8 cellular contexts compared by ENCODE assay signal in the genomic region with DNA sequence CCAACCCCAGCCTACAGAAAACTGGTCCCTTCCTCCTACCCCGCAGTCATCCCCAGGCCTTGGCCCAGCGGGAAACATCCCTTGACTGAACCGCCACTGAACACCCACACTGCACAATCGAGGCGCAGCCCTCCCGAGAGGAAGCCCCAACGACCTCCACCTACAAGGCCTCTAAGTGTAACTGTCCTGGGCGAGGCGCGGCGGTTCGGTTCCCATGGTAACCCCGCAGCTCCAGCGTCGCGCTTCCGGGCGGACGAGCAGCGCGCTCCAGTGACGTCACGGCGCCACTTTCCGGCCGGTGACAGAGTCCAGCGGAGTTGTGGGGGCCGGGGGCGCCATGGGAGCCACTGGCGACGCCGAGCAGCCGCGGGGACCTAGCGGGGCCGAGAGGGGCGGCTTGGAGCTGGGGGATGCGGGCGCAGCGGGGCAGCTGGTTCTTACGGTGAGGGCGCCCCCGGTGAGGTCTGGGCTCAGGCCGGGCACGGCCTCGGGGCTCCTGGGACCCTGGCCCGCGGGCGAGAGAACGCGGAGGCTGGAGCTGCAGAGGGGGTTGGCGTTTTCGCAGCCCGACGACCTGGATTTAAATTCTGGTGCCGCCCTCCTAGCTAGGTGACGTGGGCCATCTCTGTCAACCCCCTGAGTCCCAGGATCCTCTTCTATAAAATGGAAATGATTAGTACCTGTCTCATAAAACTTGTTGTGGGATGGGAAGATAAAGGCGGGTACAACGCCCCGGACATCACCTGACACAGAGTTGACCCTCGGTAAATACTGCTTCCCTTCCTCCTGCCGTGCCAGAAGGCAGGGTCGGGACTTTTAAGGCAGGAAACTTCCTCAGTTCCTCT. TPM values are rescaled to one million over a fixed set of nuclear protein-coding genes. Genes with fewer than 3 reads are reported as not detected.
DNase-seq lines count a peak whose midpoint lies in the region; ATAC-seq and TF ChIP-seq lines count a peak whose summit lies in the region.

TSS of gene DNTTIP1 (plus strand) at position 287 of the 845 bp plus-strand sequence. CDS start at position 338, 51 bp downstream.
TSS of gene WFDC3 (minus strand) at position 216 of the 845 bp plus-strand sequence. CDS start 1,908 bp downstream, outside the sequence.

- H3K4me3 Mint-ChIP-seq in stimulated activated naive CD8-positive, alpha-beta T cell treated with anti-CD3 and anti-CD28 coated beads, Interleukin-15, Interleukin-2, amounts not matched to agents 100 ng/mL and 50 ng/mL, for 24 hours = peak within 1 kb of the TSS; percentile 84

- H3K27ac Mint-ChIP-seq in stimulated activated naive CD8-positive, alpha-beta T cell treated with anti-CD3 and anti-CD28 coated beads, Interleukin-15, Interleukin-2, amounts not matched to agents 100 ng/mL and 50 ng/mL, for 24 hours = peak within 1 kb of the TSS; percentile 95

- H3K9me2 ChIP-seq in DOHH2 (replicated peaks; ENCODE audit: control insufficient read depth, low read length) = no peaks in the 10 kb centered on the region
- no peaks in the 10 kb centered on the region for H3K9me2 ChIP-seq in GM23248 (ENCODE audit: insufficient read depth)
- H3K9me2 ChIP-seq in Loucy (replicated peaks; ENCODE audit: low read depth, low read length) = no peaks in the 10 kb centered on the region
- no peaks in the 10 kb centered on the region for H3K9me2 ChIP-seq in neural cell (ENCODE audit: insufficient read depth, low read length)

- H3K4me1 Mint-ChIP-seq in stimulated activated naive CD8-positive, alpha-beta T cell treated with anti-CD3 and anti-CD28 coated beads, Interleukin-15, Interleukin-2, amounts not matched to agents 100 ng/mL and 50 ng/mL, for 24 hours (ENCODE audit: low read depth) = peaks cover 19% of the 10 kb centered on the region

- in situ Hi-C loops in GM23248 (cut with MboI) = loop anchor here (25.0 kb wide), 1 partner anchor 780 kb away; no protein-coding TSS in a partner anchor

- H3K4me2 ChIP-seq in DOHH2 (ENCODE audit: low read length) (peak within 1 kb of the TSS; percentile 89), GM23248 (ENCODE audit: unreplicated experiment) (peak within 1 kb of the TSS; percentile 98), Loucy (ENCODE audit: low read depth, low read length, poor library complexity, severe bottlenecking) (peak within 1 kb of the TSS; percentile 76), neural cell (ENCODE audit: low read length) (peak within 1 kb of the TSS; percentile 86)

- H3K9me3 Mint-ChIP-seq in stimulated activated naive CD8-positive, alpha-beta T cell treated with anti-CD3 and anti-CD28 coated beads, Interleukin-15, Interleukin-2, amounts not matched to agents 100 ng/mL and 50 ng/mL, for 24 hours = no peaks in the 10 kb centered on the region

- peaks cover 25% of the 10 kb centered on the region for H3K4me1 ChIP-seq in DOHH2 (ENCODE audit: control insufficient read depth, low read length)
- H3K4me1 ChIP-seq in GM23248 (ENCODE audit: insufficient read depth) = peaks cover 6% of the 10 kb centered on the region; the same call in 1 of the 2 replicates
- peaks cover 7% of the 10 kb centered on the region for H3K4me1 ChIP-seq in Loucy (ENCODE audit: insufficient read depth, low read length, poor library complexity, severe bottlenecking)
- peaks cover 4% of the 10 kb centered on the region for H3K4me1 ChIP-seq in RWPE2 (ENCODE audit: insufficient read depth, poor library complexity, severe bottlenecking)

- TF ChIP-seq EP300 in neural cell (conservative IDR thresholded peaks at IDR 0.05; ENCODE audit: poor library complexity, severe bottlenecking) = peak; percentile 60

- peaks cover 13% of the 10 kb centered on the region for H3K79me2 ChIP-seq in DOHH2 (ENCODE audit: control insufficient read depth, low read length)
- peaks cover 28% of the 10 kb centered on the region for H3K79me2 ChIP-seq in GM23248 (ENCODE audit: insufficient read depth)
- H3K79me2 ChIP-seq in Loucy (ENCODE audit: insufficient read depth, low read length) = peaks cover 17% of the 10 kb centered on the region
- H3K79me2 ChIP-seq in neural cell (replicated peaks; ENCODE audit: insufficient read depth, low read length) = peaks cover 13% of the 10 kb centered on the region

- no peaks in the 10 kb centered on the region for H4K20me1 ChIP-seq in DOHH2 (ENCODE audit: control insufficient read depth, insufficient read depth, low read depth, low read length)
- no peaks in the 10 kb centered on the region for H4K20me1 ChIP-seq in GM23248 (ENCODE audit: insufficient read depth)
- no peaks in the 10 kb centered on the region for H4K20me1 ChIP-seq in Loucy (ENCODE audit: insufficient read depth, low read length, poor library complexity, severe bottlenecking)
- H4K20me1 ChIP-seq in neural cell (ENCODE audit: insufficient read depth) = no peaks in the 10 kb centered on the region

- peak; percentile 92 for ATAC-seq in RWPE2 (ENCODE audit: low read depth)

- H3K27me3 Mint-ChIP-seq in stimulated activated naive CD8-positive, alpha-beta T cell treated with anti-CD3 and anti-CD28 coated beads, Interleukin-15, Interleukin-2, amounts not matched to agents 100 ng/mL and 50 ng/mL, for 24 hours = no peaks in the 10 kb centered on the region

- H3K36me3 Mint-ChIP-seq in stimulated activated naive CD8-positive, alpha-beta T cell treated with anti-CD3 and anti-CD28 coated beads, Interleukin-15, Interleukin-2, amounts not matched to agents 100 ng/mL and 50 ng/mL, for 24 hours (ENCODE audit: low read depth) = peaks cover 35% of the 10 kb centered on the region

- peak within 1 kb of the TSS; percentile 99 for H3K4me3 ChIP-seq in DOHH2 (ENCODE audit: low read length)
- H3K4me3 ChIP-seq in GM23248 = peak within 1 kb of the TSS; percentile 97
- H3K4me3 ChIP-seq in Loucy (ENCODE audit: low read length, poor library complexity, severe bottlenecking) = peak within 1 kb of the TSS; percentile 92
- H3K4me3 ChIP-seq in RWPE2 (ENCODE audit: severe bottlenecking) = peak within 1 kb of the TSS; percentile 94
- H3K4me3 ChIP-seq in foreskin fibroblast (ENCODE audit: low read depth in 1 of 2, low read length in 2 of 2) = peak within 1 kb of the TSS; percentile 91 to 95
- peak within 1 kb of the TSS; percentile 99 for H3K4me3 ChIP-seq in neural cell (ENCODE audit: low read length)

- peaks cover 35% of the 10 kb centered on the region for H3K36me3 ChIP-seq in DOHH2 (ENCODE audit: control insufficient read depth, low read length)
- peaks cover 27% of the 10 kb centered on the region for H3K36me3 ChIP-seq in GM23248 (ENCODE audit: low read depth)
- peaks cover 5% of the 10 kb centered on the region; the same call in 1 of the 2 replicates for H3K36me3 ChIP-seq in Loucy (ENCODE audit: insufficient read depth, low read length)
- H3K36me3 ChIP-seq in RWPE2 (ENCODE audit: low read depth) = peaks cover 43% of the 10 kb centered on the region
- H3K36me3 ChIP-seq in neural cell (ENCODE audit: insufficient read depth, low read length) = no peaks in the 10 kb centered on the region

- peak within 1 kb of the TSS; percentile 44 for H3K27ac ChIP-seq in DOHH2 (ENCODE audit: low read depth, low read length)
- H3K27ac ChIP-seq in GM23248 = peak within 1 kb of the TSS; percentile 73
- H3K27ac ChIP-seq in RWPE2 (ENCODE audit: poor library complexity, severe bottlenecking) = peak within 1 kb of the TSS; percentile 37
- H3K27ac ChIP-seq in neural cell (ENCODE audit: low read length) = peak within 1 kb of the TSS; percentile 73

- no peak for TF ChIP-seq CTCF in DOHH2 (IDR thresholded peaks at IDR 0.05; ENCODE audit: low read depth, low read length, poor library complexity, severe bottlenecking)
- no peak for TF ChIP-seq CTCF in Loucy (conservative IDR thresholded peaks at IDR 0.05; ENCODE audit: low read length)
- peak; percentile 17 for TF ChIP-seq CTCF in RWPE2 (IDR thresholded peaks at IDR 0.05; ENCODE audit: poor library complexity, severe bottlenecking)
- TF ChIP-seq CTCF in foreskin fibroblast (IDR thresholded peaks at IDR 0.05; ENCODE audit: low read depth, low read length) = no peak
- peak; percentile 19 for TF ChIP-seq CTCF in neural cell (IDR thresholded peaks at IDR 0.05; ENCODE audit: poor library complexity, severe bottlenecking)

- H3K9me3 ChIP-seq in DOHH2 (ENCODE audit: control insufficient read depth, insufficient read depth, low read length) (no peaks in the 10 kb centered on the region), GM23248 (ENCODE audit: low read depth) (no peaks in the 10 kb centered on the region), Loucy (ENCODE audit: insufficient read depth, low read depth, low read length) (no peaks in the 10 kb centered on the region), RWPE2 (ENCODE audit: severe bottlenecking) (no peaks in the 10 kb centered on the region), neural cell (ENCODE audit: low read length) (no peaks in the 10 kb centered on the region)

- DNase-seq in GM23248 (peak; percentile 97), RWPE2 (ENCODE audit: low spot score) (peak; percentile 98), activated gamma-delta T cell (lab: John Stamatoyannopoulos, UW) (peak; percentile 80), foreskin fibroblast (peak; percentile 89 to 97)

- H3K9ac ChIP-seq in GM23248 (peak within 1 kb of the TSS; percentile 98), Loucy (ENCODE audit: low read depth, low read length, poor library complexity, severe bottlenecking) (peak within 1 kb of the TSS; percentile 87), neural cell (ENCODE audit: low read length) (peak within 1 kb of the TSS; percentile 95)

- peaks cover 8% of the 10 kb centered on the region for H3K27me3 ChIP-seq in DOHH2 (ENCODE audit: control insufficient read depth, low read length)
- H3K27me3 ChIP-seq in GM23248 (replicated peaks; ENCODE audit: insufficient read depth) = no peaks in the 10 kb centered on the region
- no peaks in the 10 kb centered on the region for H3K27me3 ChIP-seq in Loucy (ENCODE audit: insufficient read depth, low read length, poor library complexity, severe bottlenecking)
- H3K27me3 ChIP-seq in RWPE2 (ENCODE audit: insufficient read depth, poor library complexity, severe bottlenecking) = no peaks in the 10 kb centered on the region
- H3K27me3 ChIP-seq in neural cell (ENCODE audit: insufficient read depth, low read depth, low read length) = no peaks in the 10 kb centered on the region

- H3F3A ChIP-seq in DOHH2 (ENCODE audit: control insufficient read depth, insufficient read depth) (no peaks in the 10 kb centered on the region), GM23248 (ENCODE audit: insufficient read depth) (peaks cover 25% of the 10 kb centered on the region; the same call in 1 of the 2 replicates), Loucy (ENCODE audit: low read depth) (no peaks in the 10 kb centered on the region), neural cell (ENCODE audit: insufficient read depth, low read length, poor library complexity, severe bottlenecking) (no peaks in the 10 kb centered on the region)

- no peak for TF ChIP-seq RAD21 in neural cell (conservative IDR thresholded peaks at IDR 0.05)

- H2AFZ ChIP-seq in GM23248 (peak within 1 kb of the TSS; percentile 90), Loucy (ENCODE audit: low read length) (peak within 1 kb of the TSS; percentile 83), neural cell (ENCODE audit: low read depth, low read length) (peak within 1 kb of the TSS; percentile 100)

- 1% methylated on average over 53 to 62 of the region's 63 CpGs for WGBS in GM23248 (ENCODE audit: low coverage in 1 of 2, low lambda C conversion rate in 2 of 2, missing lambda C conversion rate in 2 of 2), 2 experiments

RNA-seq across cellular contexts. Expression of gene DNTTIP1, which starts in this region (rescaled TPM):
- 12.4 and 22.9 TPM in 2 replicates for total RNA-seq in GM23248 (2014; rRNA removed; shearing (Covaris generic))
- polyA plus RNA-seq in GM23248 (2016; fragmentation: Nextera tagmentation; extraction: Ambion mirVana) (57.2 and 57.6 TPM in 2 replicates), neural cell (35.9 and 43.8 TPM in 2 replicates)
- polyA minus RNA-seq in neural cell = 19.3 and 20.5 TPM in 2 replicates

RNA-seq across cellular contexts. Expression of gene WFDC3, which starts in this region (rescaled TPM):
- total RNA-seq in GM23248 (2014; rRNA removed; shearing (Covaris generic)) = 0.76 TPM in 1 of 2 replicates, not detected in the other
- polyA plus RNA-seq in GM23248 (2016; fragmentation: Nextera tagmentation; extraction: Ambion mirVana) = 2.4 and 3.6 TPM in 2 replicates
- polyA plus RNA-seq in neural cell = not detected in 2 replicates
- polyA minus RNA-seq in neural cell = not detected in 2 replicates

Comparison
In these comparisons a context has a peak if more than half of its experiments do, and no peak if none do; other contexts are left out.
1. Peak in every context shown above with its lines: DNase-seq, ATAC-seq, H3K4me3 ChIP-seq and H3K27ac ChIP-seq.
2. CTCF ChIP-seq: peak in RWPE2 (single experiment) and neural cell (single experiment); none in DOHH2 (single experiment), Loucy (single experiment) and foreskin fibroblast (single experiment).